ENCODE assay signal across 15 cellular contexts in genomic region chr3:17009831-17010230, GRCh38.
DNase-seq lines count a peak whose midpoint lies in the region; TF ChIP-seq lines count a peak whose summit lies in the region.
"Had no signal": no experiment of that assay in that cellular context is flagged by ENCODE, and none has a peak within 500 bp of the region (broad histone marks: within the 10 kb centered on the region; RNA-seq: fewer than 3 reads in every experiment).

No MANE protein-coding gene starts in this region.

- DNase-seq in dermis blood vessel endothelial cell (peak; percentile 24), fibroblast of mammary gland (ENCODE audit: low read depth) (peak; percentile 37), foreskin fibroblast (peak; percentile 18 to 66), MV-4-11 (lab: John Stamatoyannopoulos, UW) (no peak), activated T-cell treated with anti-CD3 and anti-CD28 coated beads for 4 hours (no peak), NCI-H226 (no peak)
- DNase-seq: C1 segment of cervical spinal cord; Calu3; CD4-positive, alpha-beta memory T cell; COR-L47; DMS53; DMS79 treated with DMSO at 0.1 percent for 48 hours; GF-D8; GOT3; HCEC 1CT had no signal

- TF ChIP-seq CTCF in fibroblast of mammary gland (conservative IDR thresholded peaks at IDR 0.05; ENCODE audit: control insufficient read depth, insufficient read depth, low read depth, low read length) (no peak), foreskin fibroblast (IDR thresholded peaks at IDR 0.05; ENCODE audit: low read depth, low read length) (no peak)

- no peak overlapping the region for H3K4me3 ChIP-seq in fibroblast of mammary gland (ENCODE audit: control insufficient read depth, low read depth, low read length)
- no peak overlapping the region for H3K4me3 ChIP-seq in foreskin fibroblast (ENCODE audit: low read depth in 1 of 2, low read length in 2 of 2)

Comparison
In these comparisons a context has a peak if more than half of its experiments do, and no peak if none do; other contexts are left out.
1. DNase-seq: peak in dermis blood vessel endothelial cell (single experiment), fibroblast of mammary gland (single experiment) and foreskin fibroblast (2 of 2); none in MV-4-11 (single experiment), activated T-cell treated with anti-CD3 and anti-CD28 coated beads for 4 hours (single experiment) and NCI-H226 (single experiment).